ENCODE assay signal across 34 cellular contexts in genomic region chr12:75939016-75939642, GRCh38.
DNase-seq lines count a peak whose midpoint lies in the region; ATAC-seq, FAIRE-seq and TF ChIP-seq lines count a peak whose summit lies in the region.
"Had no signal": no experiment of that assay in that cellular context is flagged by ENCODE, and none has a peak within 500 bp of the region (broad histone marks: within the 10 kb centered on the region; RNA-seq: fewer than 3 reads in every experiment).

No MANE protein-coding gene starts in this region.

- H3K9ac ChIP-seq in HCT116 (ENCODE audit: low read length): 0 out of 2 replicates have a peak overlapping the region, but pooled peaks have one; percentile 17
- H3K9ac ChIP-seq: BLaER1 treated with 17β-estradiol and CSF1 and Interleukin-3, amounts not matched to agents 10 nM and 100 nM had no signal

- POLR2A ChIA-PET in A549 (lab: Yijun Ruan, JAX) (no interaction called here), HCT116 (lab: Charles Lee) (interaction anchor here (1.5 kb wide), 1 partner anchor 38 kb away, joined by 4 read pairs; no protein-coding TSS in a partner anchor)

- TF ChIP-seq POLR2A in A549 (IDR thresholded peaks at IDR 0.05; ENCODE audit: low read length): no peak
- no peak for TF ChIP-seq POLR2A in HCT116 (IDR thresholded peaks at IDR 0.05; ENCODE audit: borderline replicate concordance, extremely low read depth, insufficient read depth, insufficient read length)

- H3K9me3 ChIP-seq in A549: no peaks in the 10 kb centered on the region
- no peaks in the 10 kb centered on the region for H3K9me3 ChIP-seq in HCT116 (ENCODE audit: control insufficient read depth in 1 of 2, insufficient read depth in 1 of 2, low read depth in 1 of 2, low read length in 2 of 2)
- H3K9me3 ChIP-seq: breast epithelium, tibial artery had no signal

- ATAC-seq in A549: no peak
- ATAC-seq in HCT116: no peak
- peak; percentile 42 for ATAC-seq in activated T-helper 17 cell treated with anti-CD3 and anti-CD28 coated beads, Interleukin-2, amount 50 U/mL, for 72 hours (replicated peaks)
- no peak for ATAC-seq in GM21528 (IDR thresholded peaks at IDR 0.05; ENCODE audit: low FRiP score, unreplicated experiment)
- ATAC-seq: HepG2, left lobe of liver, sciatic nerve had no signal

- H3K36me3 ChIP-seq in HCT116 (ENCODE audit: control insufficient read depth in 1 of 2, insufficient read depth in 2 of 2, low read length in 2 of 2): no peaks in the 10 kb centered on the region
- H3K36me3 ChIP-seq: BLaER1 treated with 17β-estradiol and CSF1 and Interleukin-3, amounts not matched to agents 10 nM and 100 nM; breast epithelium; tibial artery had no signal

- DNase-seq in A549 (ENCODE audit: low read depth in 1 of 2, low spot score in 1 of 2) (no peak), HCT116 (ENCODE audit: low read depth, low spot score) (no peak), lung microvascular endothelial cell (ENCODE audit: low read depth in 2 of 2) (peak; percentile 24 to 85), DMS79 treated with DMSO at 0.1 percent for 48 hours (lab: John Stamatoyannopoulos, UW) (no peak), type B pancreatic cell (ENCODE audit: extremely low spot score, unreplicated experiment) (no peak)
- DNase-seq: activated B cell treated with CpG ODN at 0.5 μM for 24 hours; activated CD4-positive, alpha-beta T cell treated with anti-CD3 and anti-CD28 coated beads, Interleukin-2, amount 50 U/mL, for 4 hours; activated naive CD4-positive, alpha-beta T cell treated with anti-CD3 and anti-CD28 coated beads, Interleukin-2, amount 50 U/mL, for 16 hours; DMS53; effector CD8-positive, alpha-beta T cell; GDM1; Kasumi-1; midbrain; naive B cell; NCI-H1417 treated with DMSO at 0.1 percent for 48 hours; NCI-H2081 treated with DMSO at 0.1 percent for 48 hours; NCI-H446; NCI-H774; posterior cingulate gyrus; stimulated activated CD4-positive, alpha-beta T cell treated with anti-CD3 and anti-CD28 coated beads, Interleukin-12 subunit alpha, Interleukin-12 subunit beta, amount 100 ng/mL, for 4 hours; stimulated activated CD4-positive, alpha-beta T cell treated with anti-CD3 and anti-CD28 coated beads, Interleukin-2, amount 100 ng/mL, for 48 hours; tibial artery had no signal

- H3K27ac ChIP-seq in A549 (peak overlapping the region; percentile 74 to 82), HCT116 (ENCODE audit: low read depth, low read length) (peak overlapping the region; percentile 95)
- H3K27ac ChIP-seq: BLaER1 treated with 17β-estradiol and CSF1 and Interleukin-3, amounts not matched to agents 10 nM and 100 nM; breast epithelium; RWPE1; SK-N-MC; tibial artery had no signal

- intact Hi-C loops in HCT116 (cut with micrococcal nuclease): no loop called here

- H3K27ac Mint-ChIP-seq in activated T-helper 17 cell treated with anti-CD3 and anti-CD28 coated beads, Interleukin-2, amount 50 U/mL, for 72 hours: no peak overlapping the region
- no peak overlapping the region for H3K27ac Mint-ChIP-seq in type B pancreatic cell
- H3K27ac Mint-ChIP-seq: activated B cell treated with CpG ODN at 0.5 μM for 24 hours; naive B cell; T-helper 1 cell treated with Interleukin-12 subunit alpha and Interleukin-12 subunit beta and Interleukin-4 antibody, amounts not matched to agents 30 μg/mL and 1 μg/mL, for 36 hours had no signal

- RAD21 ChIA-PET in HCT116 (lab: Charles Lee; ENCODE audit: low non-redundant PET in 1 of 2, low total read pairs in 2 of 2, uncharacterized antibody in 2 of 2, unreplicated experiment in 2 of 2): no interaction called here

- H3K4me1 Mint-ChIP-seq in activated T-helper 17 cell treated with anti-CD3 and anti-CD28 coated beads, Interleukin-2, amount 50 U/mL, for 72 hours: peaks cover 13% of the 10 kb centered on the region
- peaks cover 10% of the 10 kb centered on the region for H3K4me1 Mint-ChIP-seq in type B pancreatic cell (ENCODE audit: unreplicated experiment)

- BruUV-seq in HCT116 (replicated peaks; lab: Mats Ljungman, UMichigan): no TSS peak

- H3K9me3 Mint-ChIP-seq in activated T-helper 17 cell treated with anti-CD3 and anti-CD28 coated beads, Interleukin-2, amount 50 U/mL, for 72 hours: no peaks in the 10 kb centered on the region
- H3K9me3 Mint-ChIP-seq in type B pancreatic cell: peaks cover 5% of the 10 kb centered on the region
- H3K9me3 Mint-ChIP-seq: activated B cell treated with CpG ODN at 0.5 μM for 24 hours, naive B cell had no signal

- no peak overlapping the region for H3K4me3 ChIP-seq in A549
- no peak overlapping the region for H3K4me3 ChIP-seq in HCT116 (replicated peaks in 1 of 2; ENCODE audit: low read depth in 1 of 2, low read length in 2 of 2)
- H3K4me3 ChIP-seq: BLaER1 treated with 17β-estradiol and CSF1 and Interleukin-3, amounts not matched to agents 10 nM and 100 nM; breast epithelium; SK-N-MC; tibial artery had no signal

- H3K4me3 Mint-ChIP-seq in activated T-helper 17 cell treated with anti-CD3 and anti-CD28 coated beads, Interleukin-2, amount 50 U/mL, for 72 hours: no peak overlapping the region
- no peak overlapping the region for H3K4me3 Mint-ChIP-seq in type B pancreatic cell
- H3K4me3 Mint-ChIP-seq: activated B cell treated with CpG ODN at 0.5 μM for 24 hours; naive B cell; T-helper 1 cell treated with Interleukin-12 subunit alpha and Interleukin-12 subunit beta and Interleukin-4 antibody, amounts not matched to agents 30 μg/mL and 1 μg/mL, for 36 hours had no signal

- H3K79me2 ChIP-seq in HCT116 (ENCODE audit: insufficient read depth, low read length): no peaks in the 10 kb centered on the region

- no peak for FAIRE-seq in A549 (lab: Jason Lieb, UNC)
- FAIRE-seq: colon, HepG2, islet of Langerhans had no signal

- TF ChIP-seq CTCF in A549 (IDR thresholded peaks at IDR 0.05): no peak
- TF ChIP-seq CTCF in HCT116 (IDR thresholded peaks at IDR 0.05 in 2 of 3, conservative IDR thresholded peaks at IDR 0.05 in 1 of 3; ENCODE audit: borderline replicate concordance in 1 of 3, insufficient read depth in 1 of 3, low read depth in 2 of 3, low read length in 2 of 3): no peak
- no peak for TF ChIP-seq CTCF in type B pancreatic cell (conservative IDR thresholded peaks at IDR 0.05)

- H2AFZ ChIP-seq in HCT116 (ENCODE audit: low read depth, low read length, poor library complexity, severe bottlenecking): no peak overlapping the region

- no peaks in the 10 kb centered on the region for H4K20me1 ChIP-seq in HCT116 (ENCODE audit: insufficient read depth)
- H4K20me1 ChIP-seq: BLaER1 treated with 17β-estradiol and CSF1 and Interleukin-3, amounts not matched to agents 10 nM and 100 nM had no signal

- H3K27me3 Mint-ChIP-seq in activated T-helper 17 cell treated with anti-CD3 and anti-CD28 coated beads, Interleukin-2, amount 50 U/mL, for 72 hours: no peaks in the 10 kb centered on the region
- H3K27me3 Mint-ChIP-seq in type B pancreatic cell: no peaks in the 10 kb centered on the region
- H3K27me3 Mint-ChIP-seq: naive B cell had no signal

- CTCF ChIA-PET in A549 (lab: Yijun Ruan, JAX): interaction anchor here (0.6 kb wide), 1 partner anchor 70 kb away, joined by 3 read pairs; no protein-coding TSS in a partner anchor
- CTCF ChIA-PET in HCT116 (lab: Charles Lee): no interaction called here

- H3K27me3 ChIP-seq in HCT116 (ENCODE audit: insufficient read depth, low read length): no peaks in the 10 kb centered on the region
- H3K27me3 ChIP-seq: breast epithelium, tibial artery had no signal

- no peak for TF ChIP-seq RAD21 in A549 (conservative IDR thresholded peaks at IDR 0.05 in 1 of 2, IDR thresholded peaks at IDR 0.05 in 1 of 2)
- no peak for TF ChIP-seq RAD21 in HCT116 (IDR thresholded peaks at IDR 0.05; ENCODE audit: low read depth)

- no peaks in the 10 kb centered on the region for H3K9me2 ChIP-seq in HCT116 (ENCODE audit: insufficient read depth)

- no peak for TF ChIP-seq EP300 in A549 (IDR thresholded peaks at IDR 0.05)

- H3K36me3 Mint-ChIP-seq in activated T-helper 17 cell treated with anti-CD3 and anti-CD28 coated beads, Interleukin-2, amount 50 U/mL, for 72 hours (ENCODE audit: low read depth): peaks cover 6% of the 10 kb centered on the region
- H3K36me3 Mint-ChIP-seq in type B pancreatic cell: no peaks in the 10 kb centered on the region
- H3K36me3 Mint-ChIP-seq: naive B cell had no signal

- H3K4me1 ChIP-seq in A549 (peaks cover 55% of the 10 kb centered on the region), HCT116 (ENCODE audit: control insufficient read depth in 1 of 2, insufficient read depth in 2 of 2, low read length in 2 of 2) (peaks cover 45 to 65% of the 10 kb centered on the region in 2 experiments)
- H3K4me1 ChIP-seq: breast epithelium had no signal

- 94% methylated on average over 5 of the region's 5 CpGs for WGBS in A549 (ENCODE audit: missing lambda C conversion rate)

- H3K4me2 ChIP-seq in A549: no peak overlapping the region
- H3K4me2 ChIP-seq in HCT116 (ENCODE audit: low read length): no peak overlapping the region
- H3K4me2 ChIP-seq: BLaER1 treated with 17β-estradiol and CSF1 and Interleukin-3, amounts not matched to agents 10 nM and 100 nM had no signal

TF ChIP-seq in A549, 52 proteins besides CTCF, POLR2A, EP300 and RAD21 (continues in another document):
- 0 out of 2 replicates have a peak, but pooled peaks have one; percentile 30 for TF ChIP-seq HOXB13 (CRISPR knock-in tag; IDR thresholded peaks at IDR 0.05; ENCODE audit: low read depth)
- TF ChIP-seq EHF (CRISPR knock-in tag; IDR thresholded peaks at IDR 0.05): no peak
- TF ChIP-seq SREBF2 (IDR thresholded peaks at IDR 0.05): no peak
- TF ChIP-seq E2F6 (IDR thresholded peaks at IDR 0.05; ENCODE audit: borderline replicate concordance, low read depth): no peak
- TF ChIP-seq FOSL2 (IDR thresholded peaks at IDR 0.05): no peak
- TF ChIP-seq FOSL2 (CRISPR knock-in tag; IDR thresholded peaks at IDR 0.05): no peak

TF ChIP-seq in HCT116, 20 proteins besides CTCF, POLR2A, EP300 and RAD21 (continues in another document):
- TF ChIP-seq ZFX (IDR thresholded peaks at IDR 0.05) (no peak), POLR2AphosphoS5 (IDR thresholded peaks at IDR 0.05; ENCODE audit: low read depth, low read length) (no peak), EZH2 (IDR thresholded peaks at IDR 0.05) (no peak), FOSL1 (IDR thresholded peaks at IDR 0.05; ENCODE audit: low read depth) (no peak)

Comparison
In these comparisons a context has a peak if more than half of its experiments do, and no peak if none do; other contexts are left out.
1. DNase-seq: peak in lung microvascular endothelial cell (2 of 2); none in A549 (0 of 2), HCT116 (single experiment), DMS79 treated with DMSO at 0.1 percent for 48 hours (single experiment) and type B pancreatic cell (single experiment).